ENCODE assay signal across 8 cellular contexts in genomic region chr5:43041131-43041668, GRCh38. TPM values are rescaled to one million over a fixed set of nuclear protein-coding genes. Genes with fewer than 3 reads are reported as not detected.
DNase-seq lines count a peak whose midpoint lies in the region; ATAC-seq and TF ChIP-seq lines count a peak whose summit lies in the region.

No MANE protein-coding gene starts in this region.

- no peaks in the 10 kb centered on the region for H3K36me3 ChIP-seq in CD8-positive, alpha-beta T cell (ENCODE audit: insufficient read depth, low read length)
- H3K36me3 ChIP-seq in Loucy (ENCODE audit: insufficient read depth, low read length) (no peaks in the 10 kb centered on the region), esophagus squamous epithelium (no peaks in the 10 kb centered on the region), neutrophil (no peaks in the 10 kb centered on the region)

- CTCF ChIA-PET in CD8-positive, alpha-beta T cell (lab: Charles Lee) = interaction anchor here (0.7 to 3.8 kb wide), 26 partner anchors 9 to 518 kb away, joined by 3 to 85 read pairs (median 6); partner anchors contain the start of gene ZNF131
- CTCF ChIA-PET in activated CD4-positive, alpha-beta memory T cell treated with anti-CD3 and anti-CD28 coated beads, Interleukin-2, amount 10 ng/mL, durations not matched to agents 7 days and 5 days (lab: Charles Lee) = interaction anchor here (0.7 to 4.4 kb wide), 21 partner anchors 13 to 561 kb away, joined by 3 to 100 read pairs (median 7); partner anchors contain the start of genes HMGCS1, NNT, TMEM267 and ZNF131

- no peak for TF ChIP-seq POLR2A in esophagus squamous epithelium (IDR thresholded peaks at IDR 0.05)

- peak overlapping the region; percentile 96 for H3K9ac ChIP-seq in Loucy (ENCODE audit: low read depth, low read length, poor library complexity, severe bottlenecking)

- no peaks in the 10 kb centered on the region for H3K9me3 Mint-ChIP-seq in CD8-positive, alpha-beta T cell
- H3K9me3 Mint-ChIP-seq in activated CD4-positive, alpha-beta memory T cell treated with anti-CD3 and anti-CD28 coated beads, Interleukin-2, amount 10 ng/mL, durations not matched to agents 7 days and 5 days = no peaks in the 10 kb centered on the region

- peaks cover 25% of the 10 kb centered on the region for H3K4me1 ChIP-seq in CD8-positive, alpha-beta T cell (ENCODE audit: insufficient read depth, low read length)
- H3K4me1 ChIP-seq in Loucy (ENCODE audit: insufficient read depth, low read length, poor library complexity, severe bottlenecking) = peaks cover 28% of the 10 kb centered on the region
- peaks cover 0 to 82% (median 4%) of the 10 kb centered on the region in 3 donors for H3K4me1 ChIP-seq in esophagus squamous epithelium
- H3K4me1 ChIP-seq in neutrophil (ENCODE audit: control insufficient read depth in 1 of 2, insufficient read depth in 1 of 2, low read depth in 1 of 2, low read length in 1 of 2) = peaks cover 37 to 44% of the 10 kb centered on the region in 2 experiments

- peaks cover 34% of the 10 kb centered on the region for H3K36me3 Mint-ChIP-seq in CD8-positive, alpha-beta T cell
- peaks cover 40% of the 10 kb centered on the region for H3K36me3 Mint-ChIP-seq in activated CD4-positive, alpha-beta memory T cell treated with anti-CD3 and anti-CD28 coated beads, Interleukin-2, amount 10 ng/mL, durations not matched to agents 7 days and 5 days (ENCODE audit: low read depth)

- no peak overlapping the region for H2AFZ ChIP-seq in Loucy (ENCODE audit: low read length)

- peaks cover 22% of the 10 kb centered on the region for H4K20me1 ChIP-seq in Loucy (ENCODE audit: insufficient read depth, low read length, poor library complexity, severe bottlenecking)

- H3K27ac ChIP-seq in CD8-positive, alpha-beta T cell (ENCODE audit: low read depth, low read length) = peak overlapping the region; percentile 93
- H3K27ac ChIP-seq in esophagus squamous epithelium (peak overlapping the region; percentile 93 to 98 (median 96)), neutrophil (peak overlapping the region; percentile 96)

- peaks cover 51% of the 10 kb centered on the region for H3K4me1 Mint-ChIP-seq in CD8-positive, alpha-beta T cell (ENCODE audit: low read depth)
- H3K4me1 Mint-ChIP-seq in activated CD4-positive, alpha-beta memory T cell treated with anti-CD3 and anti-CD28 coated beads, Interleukin-2, amount 10 ng/mL, durations not matched to agents 7 days and 5 days = peaks cover 38% of the 10 kb centered on the region

- peak overlapping the region; percentile 93 for H3K4me3 Mint-ChIP-seq in CD8-positive, alpha-beta T cell
- peak overlapping the region; percentile 97 for H3K4me3 Mint-ChIP-seq in activated CD4-positive, alpha-beta memory T cell treated with anti-CD3 and anti-CD28 coated beads, Interleukin-2, amount 10 ng/mL, durations not matched to agents 7 days and 5 days

- no peaks in the 10 kb centered on the region for H3K27me3 Mint-ChIP-seq in CD8-positive, alpha-beta T cell (ENCODE audit: low read depth)
- H3K27me3 Mint-ChIP-seq in activated CD4-positive, alpha-beta memory T cell treated with anti-CD3 and anti-CD28 coated beads, Interleukin-2, amount 10 ng/mL, durations not matched to agents 7 days and 5 days = no peaks in the 10 kb centered on the region

- WGBS in esophagus squamous epithelium, 2 donors = 4 to 8% methylated on average over 18 of the region's 18 CpGs

- no peaks in the 10 kb centered on the region for H3K27me3 ChIP-seq in CD8-positive, alpha-beta T cell (ENCODE audit: insufficient read depth, low read length)
- H3K27me3 ChIP-seq in Loucy (ENCODE audit: insufficient read depth, low read length, poor library complexity, severe bottlenecking) = peaks cover 13% of the 10 kb centered on the region
- H3K27me3 ChIP-seq in esophagus squamous epithelium = peaks cover 0 to 80% (median 4%) of the 10 kb centered on the region in 4 donors
- H3K27me3 ChIP-seq in neutrophil = no peaks in the 10 kb centered on the region

- peak overlapping the region; percentile 87 for H3K4me2 ChIP-seq in Loucy (ENCODE audit: low read depth, low read length, poor library complexity, severe bottlenecking)

- peaks cover 85% of the 10 kb centered on the region for H3K79me2 ChIP-seq in Loucy (ENCODE audit: insufficient read depth, low read length)

- TF ChIP-seq CTCF in CD8-positive, alpha-beta T cell (IDR thresholded peaks at IDR 0.05) = no peak
- TF ChIP-seq CTCF in Loucy (conservative IDR thresholded peaks at IDR 0.05; ENCODE audit: low read length) (no peak), esophagus squamous epithelium (IDR thresholded peaks at IDR 0.05) (peak in 1 of 6 experiments; percentile 3), neutrophil (IDR thresholded peaks at IDR 0.05) (no peak)

- POLR2A ChIA-PET in CD8-positive, alpha-beta T cell (lab: Charles Lee) = interaction anchor here (0.6 to 12.1 kb wide), 23 partner anchors 11 to 1137 kb away, joined by 3 to 583 read pairs (median 10); partner anchors contain the start of genes HMGCS1, RIMOC1, TMEM267 and ZNF131
- POLR2A ChIA-PET in activated CD4-positive, alpha-beta memory T cell treated with anti-CD3 and anti-CD28 coated beads, Interleukin-2, amount 10 ng/mL, durations not matched to agents 7 days and 5 days (lab: Charles Lee) = interaction anchor here (0.6 to 10.2 kb wide), 30 partner anchors 11 to 1176 kb away, joined by 3 to 753 read pairs (median 8); partner anchors contain the start of genes HMGCS1, TMEM267 and ZNF131

- H3K9me2 ChIP-seq in Loucy (replicated peaks; ENCODE audit: low read depth, low read length) = no peaks in the 10 kb centered on the region

- intact Hi-C loops in CD8-positive, alpha-beta T cell (cut with DNase I, micrococcal nuclease) = loop anchor here (1.0 kb wide), 4 partner anchors 24 to 272 kb away; partner anchors contain the start of gene HMGCS1 (in 1 of the 2)
- intact Hi-C loops in esophagus squamous epithelium (cut with DNase I) = loop anchor here (2.0 to 10.0 kb wide), 3 partner anchors 46 to 226 kb away; partner anchors contain the start of gene SELENOP

- DNase-seq in CD8-positive, alpha-beta T cell = peak in 4 of 7 experiments; percentile 37 to 66 (median 52)
- peak; percentile 57 for DNase-seq in activated CD4-positive, alpha-beta memory T cell treated with anti-CD3 and anti-CD28 coated beads, Interleukin-2, amount 10 ng/mL, durations not matched to agents 7 days and 5 days
- DNase-seq in esophagus squamous epithelium (lab: John Stamatoyannopoulos, UW) (no peak), ureter (ENCODE audit: low spot score) (no peak), cerebellar nuclear complex (lab: John Stamatoyannopoulos, UW) (no peak)

- H3F3A ChIP-seq in Loucy (ENCODE audit: low read depth) = peaks cover 23% of the 10 kb centered on the region

- H3K4me3 ChIP-seq in CD8-positive, alpha-beta T cell (ENCODE audit: low read depth, low read length) = peak overlapping the region; percentile 86
- peak overlapping the region; percentile 90 for H3K4me3 ChIP-seq in Loucy (ENCODE audit: low read length, poor library complexity, severe bottlenecking)
- H3K4me3 ChIP-seq in esophagus squamous epithelium = peak overlapping the region; percentile 67 to 80 (median 78)
- H3K4me3 ChIP-seq in neutrophil (ENCODE audit: low read depth in 1 of 2, low read length in 1 of 2) = peak overlapping the region; percentile 79

- no peaks in the 10 kb centered on the region for H3K9me3 ChIP-seq in CD8-positive, alpha-beta T cell (ENCODE audit: low read length)
- no peaks in the 10 kb centered on the region for H3K9me3 ChIP-seq in Loucy (ENCODE audit: insufficient read depth, low read depth, low read length)
- no peaks in the 10 kb centered on the region for H3K9me3 ChIP-seq in esophagus squamous epithelium
- H3K9me3 ChIP-seq in neutrophil = no peaks in the 10 kb centered on the region

- no peak for ATAC-seq in CD8-positive, alpha-beta T cell
- ATAC-seq in HG02852 (IDR thresholded peaks at IDR 0.05; ENCODE audit: unreplicated experiment) = no peak

- peak overlapping the region; percentile 98 for H3K27ac Mint-ChIP-seq in CD8-positive, alpha-beta T cell
- H3K27ac Mint-ChIP-seq in activated CD4-positive, alpha-beta memory T cell treated with anti-CD3 and anti-CD28 coated beads, Interleukin-2, amount 10 ng/mL, durations not matched to agents 7 days and 5 days = peak overlapping the region; percentile 99

RNA-seq across cellular contexts. Expression of gene ANXA2R, which starts 1.1 kb away (rescaled TPM):
- total RNA-seq in CD8-positive, alpha-beta T cell = 10 to 100 TPM; 38.2 to 39.5 TPM
- 10 to 100 TPM; 25.1 to 28.3 TPM for total RNA-seq in activated CD4-positive, alpha-beta memory T cell treated with anti-CD3 and anti-CD28 coated beads, Interleukin-2, amount 10 ng/mL, durations not matched to agents 7 days and 5 days
- total RNA-seq in esophagus squamous epithelium (1 to 10 TPM in 2 of 4 donors, under 1 TPM in 2; 0.57 to 2.5 (median 1.6) TPM), ureter (4.4 TPM)

Comparison
In these comparisons a context has a peak if more than half of its experiments do, and no peak if none do; other contexts are left out.
1. DNase-seq: peak in CD8-positive, alpha-beta T cell (4 of 7) and activated CD4-positive, alpha-beta memory T cell treated with anti-CD3 and anti-CD28 coated beads, Interleukin-2, amount 10 ng/mL, durations not matched to agents 7 days and 5 days (single experiment); none in esophagus squamous epithelium (single experiment), ureter (single experiment) and cerebellar nuclear complex (0 of 2).
2. Peak in every context shown above with its lines, with median percentiles within 50 percentile points of each other: H3K27ac ChIP-seq and H3K4me3 ChIP-seq.